In genomic region chr18:13416208-13416607, GRCh38 we compare ENCODE assay signal across 18 cellular contexts.
A peak's percentile ranks its signal among the peaks of the same experiment; 100 is the strongest.
DNase-seq lines count a peak whose midpoint lies in the region; ATAC-seq, FAIRE-seq and TF ChIP-seq lines count a peak whose summit lies in the region.
"Had no signal": no experiment of that assay in that cellular context is flagged by ENCODE, and none has a peak within 500 bp of the region (broad histone marks: within the 10 kb centered on the region; RNA-seq: fewer than 3 reads in every experiment).

No MANE protein-coding gene starts in this region.

- H4K20me1 ChIP-seq in endothelial cell of umbilical vein (replicated peaks; ENCODE audit: control insufficient read depth, extremely low read depth, insufficient read depth, low read length) = no peaks in the 10 kb centered on the region

- H3K36me3 ChIP-seq in endothelial cell of umbilical vein (ENCODE audit: control insufficient read depth in 2 of 2, extremely low read depth in 1 of 2, insufficient read depth in 2 of 2, low read length in 2 of 2) = no peaks in the 10 kb centered on the region
- H3K36me3 ChIP-seq: prostate gland had no signal

- no peaks in the 10 kb centered on the region for H3K9me1 ChIP-seq in endothelial cell of umbilical vein (replicated peaks; ENCODE audit: control insufficient read depth, extremely low read depth, insufficient read depth, low read length)

- dilution Hi-C loops in endothelial cell of umbilical vein (cut with MboI; ENCODE audit: extremely low pct_ligation_motif_present, low sequenced_read_pairs) = no loop called here

- H3K4me3 ChIP-seq in endothelial cell of umbilical vein (replicated peaks in 1 of 3; ENCODE audit: insufficient read depth in 1 of 3, low read depth in 1 of 3, low read length in 3 of 3) = no peak overlapping the region
- H3K4me3 ChIP-seq: prostate gland had no signal

- no peak overlapping the region for H3K27ac ChIP-seq in endothelial cell of umbilical vein (ENCODE audit: insufficient read depth, low read depth, low read length)
- H3K27ac ChIP-seq: prostate gland had no signal

- no peaks in the 10 kb centered on the region for H3K9me3 ChIP-seq in T-helper 17 cell (ENCODE audit: control insufficient read depth, low read length, poor library complexity, severe bottlenecking)
- no peaks in the 10 kb centered on the region for H3K9me3 ChIP-seq in endothelial cell of umbilical vein (replicated peaks; ENCODE audit: control insufficient read depth, insufficient read depth, low read length)
- H3K9me3 ChIP-seq: prostate gland had no signal

- no peak for TF ChIP-seq POLR2A in endothelial cell of umbilical vein (IDR thresholded peaks at IDR 0.05; ENCODE audit: low read depth, low read length)

- H3K4me2 ChIP-seq in endothelial cell of umbilical vein (ENCODE audit: insufficient read depth, low read length) = peak overlapping the region; percentile 23

- intact Hi-C loops in endothelial cell of umbilical vein (cut with micrococcal nuclease) = no loop called here

- no peak for DNase-seq in activated T-cell treated with anti-CD3 and anti-CD28 coated beads, Interleukin-2, amount 50 U/mL, for 24 hours
- DNase-seq in activated T-cell treated with anti-CD3 and anti-CD28 coated beads, Interleukin-2, amount 50 U/mL, for 1 hour = no peak
- DNase-seq in T-helper 17 cell (no peak), endothelial cell of umbilical vein (ENCODE audit: low read depth, low spot score) (peak; percentile 70)
- no peak for DNase-seq in stimulated activated naive CD8-positive, alpha-beta T cell treated with anti-CD3 and anti-CD28 coated beads, Interleukin-15, Interleukin-2, amounts not matched to agents 100 U/mL and 50 U/mL, for 24 hours
- no peak for DNase-seq in activated CD4-positive, alpha-beta memory T cell treated with anti-CD3 and anti-CD28 coated beads, Interleukin-2, amount 10 ng/mL, durations not matched to agents 7 days and 5 days
- DNase-seq: activated CD4-positive, CD25-positive, alpha-beta regulatory T cell; aorta; GF-D8; naive B cell; NCI-H187 treated with DMSO at 0.1 percent for 48 hours; NCI-H524 treated with DMSO at 0.1 percent for 48 hours; stimulated activated CD4-positive, alpha-beta T cell treated with anti-CD3 and anti-CD28 coated beads, Interleukin-15, amount 100 ng/mL, for 24 hours; T-cell had no signal

- peak; percentile 83 for FAIRE-seq in endothelial cell of umbilical vein (lab: Jason Lieb, UNC)
- FAIRE-seq: RCC 7860 had no signal

- no peak for TF ChIP-seq CTCF in endothelial cell of umbilical vein (IDR thresholded peaks at IDR 0.05; ENCODE audit: extremely low read depth in 1 of 2, insufficient read depth in 1 of 2, low read depth in 1 of 2, low read length in 2 of 2)

- H3K27me3 ChIP-seq in endothelial cell of umbilical vein (ENCODE audit: control insufficient read depth in 2 of 2, insufficient read depth in 2 of 2, low read length in 2 of 2) = no peaks in the 10 kb centered on the region

- peaks cover 26% of the 10 kb centered on the region for H3K36me3 Mint-ChIP-seq in activated T-cell treated with anti-CD3 and anti-CD28 coated beads, Interleukin-2, amount 50 U/mL, for 24 hours (ENCODE audit: low read depth)
- H3K36me3 Mint-ChIP-seq in T-helper 17 cell (ENCODE audit: low read depth) = no peaks in the 10 kb centered on the region
- peaks cover 9% of the 10 kb centered on the region for H3K36me3 Mint-ChIP-seq in activated CD4-positive, alpha-beta memory T cell treated with anti-CD3 and anti-CD28 coated beads, Interleukin-2, amount 10 ng/mL, durations not matched to agents 7 days and 5 days (ENCODE audit: low read depth)

- H3K79me2 ChIP-seq in endothelial cell of umbilical vein (ENCODE audit: control insufficient read depth, insufficient read depth, low read length) = no peaks in the 10 kb centered on the region

- no peak overlapping the region for H2AFZ ChIP-seq in endothelial cell of umbilical vein (ENCODE audit: low read depth, low read length)

- POLR2A ChIA-PET in endothelial cell of umbilical vein (lab: Charles Lee) = no interaction called here
- POLR2A ChIA-PET in activated CD4-positive, alpha-beta memory T cell treated with anti-CD3 and anti-CD28 coated beads, Interleukin-2, amount 10 ng/mL, durations not matched to agents 7 days and 5 days (lab: Charles Lee) = no interaction called here

- peak overlapping the region; percentile 23 for H3K27ac Mint-ChIP-seq in activated T-cell treated with anti-CD3 and anti-CD28 coated beads, Interleukin-2, amount 50 U/mL, for 24 hours
- H3K27ac Mint-ChIP-seq in T-helper 17 cell = peak overlapping the region; percentile 60
- H3K27ac Mint-ChIP-seq in activated CD4-positive, alpha-beta memory T cell treated with anti-CD3 and anti-CD28 coated beads, Interleukin-2, amount 10 ng/mL, durations not matched to agents 7 days and 5 days = no peak overlapping the region
- H3K27ac Mint-ChIP-seq: naive B cell, T-cell had no signal

- H3K9ac ChIP-seq in endothelial cell of umbilical vein (replicated peaks; ENCODE audit: extremely low read depth, insufficient read depth, low read length) = no peak overlapping the region

- ATAC-seq in T-helper 17 cell (peak; percentile 24), HG03280 (IDR thresholded peaks at IDR 0.05; ENCODE audit: unreplicated experiment) (no peak), GM19467 (IDR thresholded peaks at IDR 0.05; ENCODE audit: unreplicated experiment) (no peak)
- peak; percentile 45 for ATAC-seq in stimulated activated naive CD8-positive, alpha-beta T cell treated with anti-CD3 and anti-CD28 coated beads, Interleukin-15, Interleukin-2, amounts not matched to agents 100 U/mL and 50 U/mL, for 24 hours

- H3K9me3 Mint-ChIP-seq in activated T-cell treated with anti-CD3 and anti-CD28 coated beads, Interleukin-2, amount 50 U/mL, for 24 hours = peaks cover 11% of the 10 kb centered on the region
- H3K9me3 Mint-ChIP-seq in activated CD4-positive, alpha-beta memory T cell treated with anti-CD3 and anti-CD28 coated beads, Interleukin-2, amount 10 ng/mL, durations not matched to agents 7 days and 5 days = peaks cover 13% of the 10 kb centered on the region

- no peaks in the 10 kb centered on the region for H3K27me3 Mint-ChIP-seq in activated T-cell treated with anti-CD3 and anti-CD28 coated beads, Interleukin-2, amount 50 U/mL, for 24 hours
- H3K27me3 Mint-ChIP-seq in T-helper 17 cell = no peaks in the 10 kb centered on the region
- no peaks in the 10 kb centered on the region for H3K27me3 Mint-ChIP-seq in activated CD4-positive, alpha-beta memory T cell treated with anti-CD3 and anti-CD28 coated beads, Interleukin-2, amount 10 ng/mL, durations not matched to agents 7 days and 5 days
- H3K27me3 Mint-ChIP-seq: naive B cell, T-cell had no signal

- CTCF ChIA-PET in endothelial cell of umbilical vein (lab: Charles Lee) = interaction anchor here (1.0 to 1.6 kb wide), 3 partner anchors 10 to 20 kb away, joined by 3 to 5 read pairs (median 3); no protein-coding TSS in a partner anchor
- CTCF ChIA-PET in activated CD4-positive, alpha-beta memory T cell treated with anti-CD3 and anti-CD28 coated beads, Interleukin-2, amount 10 ng/mL, durations not matched to agents 7 days and 5 days (lab: Charles Lee) = no interaction called here

- no peak overlapping the region for H3K4me3 Mint-ChIP-seq in activated T-cell treated with anti-CD3 and anti-CD28 coated beads, Interleukin-2, amount 50 U/mL, for 24 hours
- peak overlapping the region; percentile 68 for H3K4me3 Mint-ChIP-seq in T-helper 17 cell
- no peak overlapping the region for H3K4me3 Mint-ChIP-seq in activated CD4-positive, alpha-beta memory T cell treated with anti-CD3 and anti-CD28 coated beads, Interleukin-2, amount 10 ng/mL, durations not matched to agents 7 days and 5 days
- H3K4me3 Mint-ChIP-seq: naive B cell had no signal

- peaks cover 32% of the 10 kb centered on the region for H3K4me1 Mint-ChIP-seq in activated T-cell treated with anti-CD3 and anti-CD28 coated beads, Interleukin-2, amount 50 U/mL, for 24 hours (ENCODE audit: low read depth)
- H3K4me1 Mint-ChIP-seq in T-helper 17 cell = peaks cover 18% of the 10 kb centered on the region
- H3K4me1 Mint-ChIP-seq in activated CD4-positive, alpha-beta memory T cell treated with anti-CD3 and anti-CD28 coated beads, Interleukin-2, amount 10 ng/mL, durations not matched to agents 7 days and 5 days = peaks cover 8% of the 10 kb centered on the region

- no TSS peak for BruUV-seq in endothelial cell of umbilical vein (replicated peaks; lab: Mats Ljungman, UMichigan)

- H3K4me1 ChIP-seq in endothelial cell of umbilical vein (ENCODE audit: control insufficient read depth, extremely low read depth, insufficient read depth, low read length) = peaks cover 7% of the 10 kb centered on the region
- H3K4me1 ChIP-seq: prostate gland had no signal

TF ChIP-seq in endothelial cell of umbilical vein, 7 proteins besides CTCF, POLR2A, EP300 and RAD21:
- no peak for TF ChIP-seq MYC (IDR thresholded peaks at IDR 0.05; ENCODE audit: low read depth, low read length)
- no peak for TF ChIP-seq POLR2AphosphoS5 (IDR thresholded peaks at IDR 0.05; ENCODE audit: insufficient read depth, low read depth, low read length)
- TF ChIP-seq JUN (IDR thresholded peaks at IDR 0.05; ENCODE audit: borderline replicate concordance, insufficient read depth, insufficient read length, low read depth) = no peak
- no peak for TF ChIP-seq EZH2 (IDR thresholded peaks at IDR 0.05; ENCODE audit: borderline replicate concordance, low read depth, low read length, severe bottlenecking)
- TF ChIP-seq MAX (IDR thresholded peaks at IDR 0.05; ENCODE audit: insufficient read depth, insufficient read length) = no peak
- no peak for TF ChIP-seq FOS (IDR thresholded peaks at IDR 0.05; ENCODE audit: borderline replicate concordance, insufficient read depth, low read length)
- no peak for TF ChIP-seq GATA2 (IDR thresholded peaks at IDR 0.05; ENCODE audit: insufficient read depth, insufficient read length, low read depth, low read length)

Comparison
In these comparisons a context has a peak if more than half of its experiments do, and no peak if none do; other contexts are left out.
1. ATAC-seq: peak in T-helper 17 cell (single experiment) and stimulated activated naive CD8-positive, alpha-beta T cell treated with anti-CD3 and anti-CD28 coated beads, Interleukin-15, Interleukin-2, amounts not matched to agents 100 U/mL and 50 U/mL, for 24 hours (single experiment); none in HG03280 (single experiment) and GM19467 (single experiment).